Comparison of ENCODE assay signal across 8 cellular contexts in genomic region chr22:44735518-44736428, GRCh38. TPM values are rescaled to one million over a fixed set of nuclear protein-coding genes. Genes with fewer than 3 reads are reported as not detected.
DNase-seq lines count a peak whose midpoint lies in the region.

No MANE protein-coding gene starts in this region.

- no peaks in the 10 kb centered on the region for H3K4me1 Mint-ChIP-seq in activated CD4-positive, alpha-beta memory T cell treated with anti-CD3 and anti-CD28 coated beads, Interleukin-2, amount 10 ng/mL, durations not matched to agents 7 days and 5 days

- CTCF ChIA-PET in activated CD4-positive, alpha-beta memory T cell treated with anti-CD3 and anti-CD28 coated beads, Interleukin-2, amount 10 ng/mL, durations not matched to agents 7 days and 5 days (lab: Charles Lee), result interaction anchor here (0.8 to 2.0 kb wide), 9 partner anchors 12 to 51 kb away, joined by 3 to 9 read pairs (median 5); no protein-coding TSS in a partner anchor

- POLR2A ChIA-PET in activated CD4-positive, alpha-beta memory T cell treated with anti-CD3 and anti-CD28 coated beads, Interleukin-2, amount 10 ng/mL, durations not matched to agents 7 days and 5 days (lab: Charles Lee), result no interaction called here

- H3K9me3 Mint-ChIP-seq in activated CD4-positive, alpha-beta memory T cell treated with anti-CD3 and anti-CD28 coated beads, Interleukin-2, amount 10 ng/mL, durations not matched to agents 7 days and 5 days, result peaks cover 3% of the 10 kb centered on the region

- H3K27me3 Mint-ChIP-seq in activated CD4-positive, alpha-beta memory T cell treated with anti-CD3 and anti-CD28 coated beads, Interleukin-2, amount 10 ng/mL, durations not matched to agents 7 days and 5 days, result no peaks in the 10 kb centered on the region

- DNase-seq in NCI-H2081 (lab: John Stamatoyannopoulos, UW) (peak; percentile 11 to 32), NCI-H2081 treated with DMSO at 0.1 percent for 48 hours (lab: John Stamatoyannopoulos, UW) (no peak), NCI-H2171 (lab: John Stamatoyannopoulos, UW) (peak; percentile 32), dermis blood vessel endothelial cell (peak; percentile 75), lung microvascular endothelial cell (ENCODE audit: low read depth in 2 of 2) (peak; percentile 41 to 64), cerebellar nuclear complex (lab: John Stamatoyannopoulos, UW) (no peak)
- DNase-seq in activated CD4-positive, alpha-beta memory T cell treated with anti-CD3 and anti-CD28 coated beads, Interleukin-2, amount 10 ng/mL, durations not matched to agents 7 days and 5 days, result peak; percentile 79
- peak; percentile 51 to 57 for DNase-seq in stimulated activated CD8-positive, alpha-beta memory T cell treated with anti-CD3 and anti-CD28 coated beads, Interleukin-15, amount 100 ng/mL, for 4 hours (ENCODE audit: low read depth in 2 of 2)

- no peak overlapping the region for H3K4me3 Mint-ChIP-seq in activated CD4-positive, alpha-beta memory T cell treated with anti-CD3 and anti-CD28 coated beads, Interleukin-2, amount 10 ng/mL, durations not matched to agents 7 days and 5 days

- no peaks in the 10 kb centered on the region for H3K36me3 Mint-ChIP-seq in activated CD4-positive, alpha-beta memory T cell treated with anti-CD3 and anti-CD28 coated beads, Interleukin-2, amount 10 ng/mL, durations not matched to agents 7 days and 5 days (ENCODE audit: low read depth)

- H3K27ac Mint-ChIP-seq in activated CD4-positive, alpha-beta memory T cell treated with anti-CD3 and anti-CD28 coated beads, Interleukin-2, amount 10 ng/mL, durations not matched to agents 7 days and 5 days, result no peak overlapping the region

RNA-seq across cellular contexts. Expression of gene ARHGAP8, which starts 16.6 kb away (rescaled TPM):
- total RNA-seq in activated CD4-positive, alpha-beta memory T cell treated with anti-CD3 and anti-CD28 coated beads, Interleukin-2, amount 10 ng/mL, durations not matched to agents 7 days and 5 days, result under 1 TPM; 0.70 to 0.78 TPM
- total RNA-seq in dermis blood vessel endothelial cell, result 0.09 TPM in 1 of 2 replicates, not detected in the other
- total RNA-seq in lung microvascular endothelial cell, result not detected in 2 replicates

RNA-seq across cellular contexts. Expression of gene PRR5, which starts 33.8 kb away (rescaled TPM):
- total RNA-seq in activated CD4-positive, alpha-beta memory T cell treated with anti-CD3 and anti-CD28 coated beads, Interleukin-2, amount 10 ng/mL, durations not matched to agents 7 days and 5 days, result 10 to 100 TPM; 22.1 to 22.6 TPM
- total RNA-seq in dermis blood vessel endothelial cell (12.4 and 13.6 TPM in 2 replicates), lung microvascular endothelial cell (5.2 and 8.5 TPM in 2 replicates)

Comparison
In these comparisons a context has a peak if more than half of its experiments do, and no peak if none do; other contexts are left out.
1. DNase-seq: peak in NCI-H2081 (2 of 2), NCI-H2171 (single experiment), activated CD4-positive, alpha-beta memory T cell treated with anti-CD3 and anti-CD28 coated beads, Interleukin-2, amount 10 ng/mL, durations not matched to agents 7 days and 5 days (single experiment), dermis blood vessel endothelial cell (single experiment), lung microvascular endothelial cell (2 of 2) and stimulated activated CD8-positive, alpha-beta memory T cell treated with anti-CD3 and anti-CD28 coated beads, Interleukin-15, amount 100 ng/mL, for 4 hours (2 of 2); none in NCI-H2081 treated with DMSO at 0.1 percent for 48 hours (single experiment) and cerebellar nuclear complex (0 of 2).